7 cellular contexts compared by ENCODE assay signal in the genomic region with DNA sequence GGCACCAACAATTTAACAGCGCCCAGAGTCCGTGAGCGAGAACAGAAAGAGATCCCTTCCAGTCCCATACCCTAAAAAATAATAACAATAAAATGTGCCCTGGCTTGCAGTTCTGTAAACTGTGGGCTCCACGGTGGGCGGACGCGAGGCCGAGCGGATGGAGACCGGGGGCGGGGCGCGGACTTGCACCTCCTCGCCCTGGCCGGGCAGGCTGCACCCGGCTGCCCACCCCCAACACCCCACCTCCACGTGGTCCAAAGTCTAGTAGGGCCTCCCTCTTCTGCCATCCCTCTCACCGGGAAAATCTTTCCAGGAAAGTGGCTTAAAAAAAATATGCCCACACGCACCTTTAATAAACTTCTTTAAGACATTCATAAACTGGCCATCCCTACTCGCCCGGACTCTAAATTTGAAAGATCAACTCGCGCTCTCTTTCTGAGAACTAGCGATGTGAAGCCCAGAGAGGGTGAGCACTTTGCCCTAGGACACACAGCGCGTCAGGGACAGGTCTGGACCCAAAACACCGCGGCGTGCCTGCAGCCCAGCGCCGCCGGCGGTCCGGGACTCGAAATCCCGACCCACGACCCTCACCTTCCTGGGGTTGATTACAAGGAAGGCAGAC. TPM values are rescaled to one million over a fixed set of nuclear protein-coding genes. Genes with fewer than 3 reads are reported as not detected.
DNase-seq lines count a peak whose midpoint lies in the region; ATAC-seq and TF ChIP-seq lines count a peak whose summit lies in the region.

No MANE protein-coding gene starts in this region.

- H3K4me3 Mint-ChIP-seq in HFFc6 (peak overlapping the region; percentile 26; the same call in 1 of the 2 replicates), T-helper 17 cell (peak overlapping the region; percentile 99)

- H3K4me1 Mint-ChIP-seq in HFFc6 (ENCODE audit: low read depth) (peaks cover 38% of the 10 kb centered on the region), T-helper 17 cell (peaks cover 27% of the 10 kb centered on the region)

- H3K27ac Mint-ChIP-seq in HFFc6 (no peak overlapping the region), T-helper 17 cell (peak overlapping the region; percentile 19)

- peak overlapping the region; percentile 47 for H3K4me3 ChIP-seq in fibroblast of pulmonary artery (replicated peaks; ENCODE audit: low read depth, low read length)

- no peaks in the 10 kb centered on the region for H3K9me3 Mint-ChIP-seq in HFFc6

- TF ChIP-seq CTCF in HFFc6 (IDR thresholded peaks at IDR 0.05) (no peak), fibroblast of pulmonary artery (IDR thresholded peaks at IDR 0.05; ENCODE audit: low read length, missing control alignments) (no peak)

- H3K9me3 ChIP-seq in T-helper 17 cell (ENCODE audit: control insufficient read depth, low read length, poor library complexity, severe bottlenecking): no peaks in the 10 kb centered on the region

- H3K27me3 Mint-ChIP-seq in HFFc6 (ENCODE audit: insufficient read depth) (peaks cover 28% of the 10 kb centered on the region), T-helper 17 cell (no peaks in the 10 kb centered on the region)

- H3K36me3 Mint-ChIP-seq in HFFc6 (ENCODE audit: low read depth) (no peaks in the 10 kb centered on the region), T-helper 17 cell (ENCODE audit: low read depth) (peaks cover 10% of the 10 kb centered on the region)

- DNase-seq in HFFc6: no peak
- no peak for DNase-seq in T-helper 17 cell
- DNase-seq in fibroblast of pulmonary artery (ENCODE audit: low read depth): no peak
- DNase-seq in stimulated activated CD8-positive, alpha-beta memory T cell treated with anti-CD3 and anti-CD28 coated beads, Interleukin-4, amount 100 ng/mL, for 48 hours: peak; percentile 72
- no peak for DNase-seq in pons (ENCODE audit: low spot score)
- DNase-seq in NCI-H146 treated with DMSO at 0.1 percent for 48 hours (lab: John Stamatoyannopoulos, UW; ENCODE audit: unreplicated experiment): no peak

- ATAC-seq in T-helper 17 cell (no peak), HG03095 (IDR thresholded peaks at IDR 0.05; ENCODE audit: unreplicated experiment) (no peak)

RNA-seq across cellular contexts. Expression of gene BCL11B, which starts 1.8 kb away (rescaled TPM):
- total RNA-seq in HFFc6 (2021; fragmentation: NEBNext Ultra II Directional; extraction: Animal tissue kit (Norgen Biotek cat#: 25700)): under 1 TPM in 4 of 6 experiments, not detected in 2; 0.06 to 0.14 (median 0.10) TPM
- 100 to 1,000 TPM; 167 to 174 TPM for total RNA-seq in T-helper 17 cell

Comparison
In these comparisons a context has a peak if more than half of its experiments do, and no peak if none do; other contexts are left out.
1. RNA of gene BCL11B, which starts 1.8 kb away (total RNA-seq): 167 to 174 TPM in T-helper 17 cell; 0.06 to 0.14 TPM in HFFc6; every median in the first group is over 100 times any median in the second.